In genomic region chr17:41813039-41813680, GRCh38 we compare ENCODE assay signal across 8 cellular contexts. TPM values are rescaled to one million over a fixed set of nuclear protein-coding genes. Genes with fewer than 3 reads are reported as not detected.
A peak's percentile ranks its signal among the peaks of the same experiment; 100 is the strongest.
DNase-seq lines count a peak whose midpoint lies in the region; ATAC-seq and TF ChIP-seq lines count a peak whose summit lies in the region.

No MANE protein-coding gene starts in this region.

- H3K27me3 Mint-ChIP-seq in activated T-cell treated with anti-CD3 and anti-CD28 coated beads, Interleukin-2, amount 50 U/mL, for 72 hours (ENCODE audit: low read depth), result peaks cover 12% of the 10 kb centered on the region

- no peak for DNase-seq in activated T-cell treated with anti-CD3 and anti-CD28 coated beads, Interleukin-2, amount 50 U/mL, for 72 hours
- DNase-seq in activated T-cell treated with anti-CD3 and anti-CD28 coated beads for 4 hours (no peak), astrocyte of the hippocampus (ENCODE audit: low read depth, low spot score) (peak; percentile 25), lung (ENCODE audit: low spot score) (no peak), tibial artery (no peak), NCI-H446 treated with DMSO at 0.1 percent for 48 hours (lab: John Stamatoyannopoulos, UW) (no peak), Ammon's horn (ENCODE audit: low spot score) (no peak)

- TF ChIP-seq CTCF in lung (IDR thresholded peaks at IDR 0.05; ENCODE audit: control extremely low read depth, extremely low read depth) (no peak), tibial artery (IDR thresholded peaks at IDR 0.05) (no peak)

- intact Hi-C loops in tibial artery (cut with DNase I; ENCODE audit: low total_unique reads), result loop anchor here (2.0 to 10.0 kb wide), 2 partner anchors 24 to 52 kb away; partner anchors contain the start of genes KLHL10, KLHL11 and NT5C3B

- H3K4me1 ChIP-seq in lung (ENCODE audit: control insufficient read depth in 2 of 2, insufficient read depth in 2 of 2, low read length in 2 of 2), result peaks cover 0 to 14% of the 10 kb centered on the region in 2 donors
- H3K4me1 ChIP-seq in tibial artery, result peaks cover 0 to 40% (median 31%) of the 10 kb centered on the region in 4 donors

- ATAC-seq in activated T-cell treated with anti-CD3 and anti-CD28 coated beads, Interleukin-2, amount 50 U/mL, for 72 hours (replicated peaks in 1 of 2), result no peak
- ATAC-seq in lung (ENCODE audit: insufficient read depth, low FRiP score) (no peak), GM18868 (IDR thresholded peaks at IDR 0.05; ENCODE audit: unreplicated experiment) (no peak)

- peaks cover 0 to 2% of the 10 kb centered on the region in 2 donors for H3K36me3 Mint-ChIP-seq in activated T-cell treated with anti-CD3 and anti-CD28 coated beads, Interleukin-2, amount 50 U/mL, for 72 hours (ENCODE audit: insufficient read depth in 2 of 2)

- H3K4me3 Mint-ChIP-seq in activated T-cell treated with anti-CD3 and anti-CD28 coated beads, Interleukin-2, amount 50 U/mL, for 72 hours, result peak overlapping the region; percentile 9 to 98

- H3K27ac Mint-ChIP-seq in activated T-cell treated with anti-CD3 and anti-CD28 coated beads, Interleukin-2, amount 50 U/mL, for 72 hours, result no peak overlapping the region

- 29 to 32% methylated on average over 19 to 20 of the region's 20 CpGs for WGBS in lung, 2 donors

- H3K27ac ChIP-seq in lung (ENCODE audit: low read depth in 1 of 2, low read length in 1 of 2), result peak overlapping the region in 1 of 2 donors; percentile 18
- H3K27ac ChIP-seq in tibial artery, result peak overlapping the region; percentile 78 to 80

- H3K9me3 ChIP-seq in lung (ENCODE audit: control insufficient read depth in 2 of 2, insufficient read depth in 1 of 2, low read length in 1 of 2) (no peaks in the 10 kb centered on the region), tibial artery (no peaks in the 10 kb centered on the region)

- H3K9me3 Mint-ChIP-seq in activated T-cell treated with anti-CD3 and anti-CD28 coated beads, Interleukin-2, amount 50 U/mL, for 72 hours, result no peaks in the 10 kb centered on the region

- H3K27me3 ChIP-seq in lung (ENCODE audit: control insufficient read depth, insufficient read depth) (no peaks in the 10 kb centered on the region), tibial artery (no peaks in the 10 kb centered on the region)

- H3K4me3 ChIP-seq in lung (peak overlapping the region; percentile 33), tibial artery (peak overlapping the region; percentile 59 to 84)

- H3K36me3 ChIP-seq in lung (ENCODE audit: control insufficient read depth in 2 of 2, insufficient read depth in 2 of 2, low read length in 2 of 2) (no peaks in the 10 kb centered on the region), tibial artery (peaks cover 0 to 7% (median 0%) of the 10 kb centered on the region in 3 donors)

- H3K4me1 Mint-ChIP-seq in activated T-cell treated with anti-CD3 and anti-CD28 coated beads, Interleukin-2, amount 50 U/mL, for 72 hours (ENCODE audit: low read depth), result peaks cover 32% of the 10 kb centered on the region

RNA-seq across cellular contexts. Expression of gene FKBP10, which starts 0.4 kb away (rescaled TPM):
- total RNA-seq in activated T-cell treated with anti-CD3 and anti-CD28 coated beads, Interleukin-2, amount 50 U/mL, for 72 hours, result 1 to 10 TPM; 3.2 TPM
- total RNA-seq in lung, result 10 to 100 TPM; 53.2 to 64.4 TPM
- 10 to 100 TPM; 32.6 to 43.3 TPM for polyA plus RNA-seq in lung

RNA-seq across cellular contexts. Expression of gene P3H4, which starts 1.4 kb away (rescaled TPM):
- 1 to 10 TPM; 3.4 to 3.8 TPM for total RNA-seq in activated T-cell treated with anti-CD3 and anti-CD28 coated beads, Interleukin-2, amount 50 U/mL, for 72 hours
- total RNA-seq in lung, result 10 to 100 TPM; 12.3 to 13.2 TPM
- polyA plus RNA-seq in lung, result 1 to 10 TPM; 6.8 to 9.6 TPM

RNA-seq across cellular contexts. Expression of gene NT5C3B, which starts 22.9 kb away (rescaled TPM):
- 10 to 100 TPM; 34.9 to 49.5 TPM for total RNA-seq in activated T-cell treated with anti-CD3 and anti-CD28 coated beads, Interleukin-2, amount 50 U/mL, for 72 hours
- 10 to 100 TPM; 36.5 to 39.4 TPM for total RNA-seq in lung
- 10 to 100 TPM; 34.9 to 68.5 TPM for polyA plus RNA-seq in lung

RNA-seq across cellular contexts. Expression of gene KLHL10, which starts 24.5 kb away (rescaled TPM):
- under 1 TPM in 1 of 2 donors, not detected in 1; 0.36 TPM for total RNA-seq in activated T-cell treated with anti-CD3 and anti-CD28 coated beads, Interleukin-2, amount 50 U/mL, for 72 hours
- total RNA-seq in lung, result under 1 TPM in 1 of 2 donors, not detected in 1; 0.09 TPM
- under 1 TPM; 0.08 to 0.12 TPM for polyA plus RNA-seq in lung

RNA-seq across cellular contexts. Expression of gene JUP, which starts 26.6 kb away (rescaled TPM):
- under 1 TPM; 0.86 to 0.99 TPM for total RNA-seq in activated T-cell treated with anti-CD3 and anti-CD28 coated beads, Interleukin-2, amount 50 U/mL, for 72 hours
- total RNA-seq in lung, result 100 to 1,000 TPM; 118 to 150 TPM
- polyA plus RNA-seq in lung, result 10 to 100 TPM; 60.9 to 83.6 TPM

Comparison
In these comparisons a context has a peak if more than half of its experiments do, and no peak if none do; other contexts are left out.
1. RNA of gene FKBP10, which starts 0.4 kb away (total RNA-seq): 53.2 to 64.4 TPM in lung; 3.2 TPM in activated T-cell treated with anti-CD3 and anti-CD28 coated beads, Interleukin-2, amount 50 U/mL, for 72 hours; every median in the first group is over 10 times any median in the second.